In genomic region chr6:99330159-99330558, GRCh38 we compare ENCODE assay signal across 8 cellular contexts. TPM values are rescaled to one million over a fixed set of nuclear protein-coding genes. Genes with fewer than 3 reads are reported as not detected.
DNase-seq lines count a peak whose midpoint lies in the region; ATAC-seq, FAIRE-seq and TF ChIP-seq lines count a peak whose summit lies in the region.

No MANE protein-coding gene starts in this region.

- dilution Hi-C loops in mammary epithelial cell (cut with HindIII; ENCODE audit: low sequenced_read_pairs), result no loop called here

- CTCF ChIA-PET in HEK293T (lab: Yijun Ruan, JAX), result interaction anchor here (0.5 to 3.0 kb wide), 25 partner anchors 9 to 844 kb away, joined by 3 to 15 read pairs (median 4); partner anchors contain the start of genes COQ3 and FAXC
- CTCF ChIA-PET in mammary epithelial cell (lab: Charles Lee; ENCODE audit: low non-redundant PET), result interaction anchor here (0.6 to 0.7 kb wide), 4 partner anchors 10 to 126 kb away, joined by 3 to 9 read pairs (median 4); no protein-coding TSS in a partner anchor
- CTCF ChIA-PET in HepG2 (lab: Yijun Ruan, JAX; ENCODE audit: low intra/inter-chr PET ratio, low total read pairs), result no interaction called here

- ATAC-seq in HepG2, result peak; percentile 88

- BruUV-seq in mammary epithelial cell (replicated peaks; lab: Mats Ljungman, UMichigan) (no TSS peak), HepG2 (replicated peaks; lab: Mats Ljungman, UMichigan) (no TSS peak)

- DNase-seq in cardiac muscle cell (ENCODE audit: low read depth in 1 of 2, low spot score in 1 of 2) (peak; percentile 73 to 74), cardiac septum (ENCODE audit: low spot score) (no peak), HEK293T (ENCODE audit: extremely low spot score) (peak; percentile 67), M059J (ENCODE audit: low read depth) (peak; percentile 61), mammary epithelial cell (peak; percentile 63), HepG2 (ENCODE audit: low spot score) (peak; percentile 52)
- DNase-seq in stimulated activated CD8-positive, alpha-beta memory T cell treated with anti-CD3 and anti-CD28 coated beads, Interleukin-15, amount 100 ng/mL, for 1 hour (ENCODE audit: low read depth), result peak; percentile 14

- H3K4me2 ChIP-seq in mammary epithelial cell (ENCODE audit: insufficient read depth, low read depth, low read length) (no peak overlapping the region), HepG2 (ENCODE audit: low read depth, low read length) (no peak overlapping the region)

- no peak for TF ChIP-seq POLR2A in HepG2 (IDR thresholded peaks at IDR 0.05; ENCODE audit: insufficient read depth in 1 of 2, low read depth in 2 of 2, low read length in 2 of 2)

- no peak overlapping the region for H3K27ac ChIP-seq in cardiac muscle cell
- H3K27ac ChIP-seq in mammary epithelial cell (ENCODE audit: insufficient read depth, low read depth, low read length), result no peak overlapping the region
- no peak overlapping the region for H3K27ac ChIP-seq in HepG2 (ENCODE audit: extremely low read length, insufficient read depth, low read length)

- H3K36me3 ChIP-seq in cardiac muscle cell (no peaks in the 10 kb centered on the region), mammary epithelial cell (ENCODE audit: insufficient read depth, low read length) (no peaks in the 10 kb centered on the region), HepG2 (replicated peaks in 1 of 2; ENCODE audit: control insufficient read depth in 1 of 2, insufficient read depth in 2 of 2, low read length in 2 of 2) (no peaks in the 10 kb centered on the region)

- H3K79me2 ChIP-seq in mammary epithelial cell (ENCODE audit: insufficient read depth, low read length), result no peaks in the 10 kb centered on the region
- no peaks in the 10 kb centered on the region for H3K79me2 ChIP-seq in HepG2 (ENCODE audit: insufficient read depth, low read length)

- intact Hi-C loops in cardiac septum (cut with DNase I) (loop anchor here (10.0 kb wide), 1 partner anchor 95 kb away; the partner anchor contains the start of gene PNISR), mammary epithelial cell (cut with micrococcal nuclease) (loop anchor here (1.0 to 10.0 kb wide), 6 partner anchors 77 to 492 kb away; partner anchors contain the start of genes PNISR and USP45), HepG2 (cut with micrococcal nuclease; ENCODE audit: unreplicated experiment) (loop anchor here (5.0 kb wide), 2 partner anchors 62 to 492 kb away; partner anchors contain the start of gene COQ3)

- POLR2A ChIA-PET in HEK293T (lab: Yijun Ruan, JAX) (interaction anchor here (1.0 to 2.5 kb wide), 3 partner anchors 14 to 95 kb away, joined by 3 to 13 read pairs (median 12); partner anchors contain the start of genes COQ3 and PNISR), HepG2 (lab: Yijun Ruan, JAX) (interaction anchor here (2.8 kb wide), 1 partner anchor 95 kb away, joined by 11 read pairs; the partner anchor contains the start of gene PNISR)

- H3K4me3 ChIP-seq in cardiac muscle cell, result no peak overlapping the region
- H3K4me3 ChIP-seq in mammary epithelial cell (replicated peaks in 1 of 3; ENCODE audit: insufficient read depth in 1 of 3, low read depth in 2 of 3, low read length in 3 of 3), result no peak overlapping the region
- H3K4me3 ChIP-seq in HepG2 (replicated peaks in 1 of 3; ENCODE audit: insufficient read depth in 1 of 3, low read depth in 2 of 3, low read length in 3 of 3), result no peak overlapping the region

- H2AFZ ChIP-seq in mammary epithelial cell (ENCODE audit: low read depth, low read length) (no peak overlapping the region), HepG2 (ENCODE audit: low read length) (no peak overlapping the region)

- 0 out of 2 replicates have a peak, but pooled peaks have one; percentile 21 for TF ChIP-seq RAD21 in HepG2 (CRISPR knock-in tag; IDR thresholded peaks at IDR 0.05)

- WGBS in mammary epithelial cell (ENCODE audit: low coverage, missing lambda C conversion rate), result 0% methylated on average over 2 of the region's 2 CpGs
- WGBS in HepG2 (ENCODE audit: low lambda C conversion rate), result 7% methylated on average over 2 of the region's 2 CpGs

- H3K9ac ChIP-seq in mammary epithelial cell (ENCODE audit: insufficient read depth, low read length) (no peak overlapping the region), HepG2 (ENCODE audit: insufficient read depth, low read depth, low read length) (no peak overlapping the region)

- TF ChIP-seq CTCF in cardiac muscle cell (IDR thresholded peaks at IDR 0.05; ENCODE audit: low read depth, low read length) (peak; percentile 88), mammary epithelial cell (conservative IDR thresholded peaks at IDR 0.05 in 1 of 2, IDR thresholded peaks at IDR 0.05 in 1 of 2; ENCODE audit: extremely low read depth in 1 of 2, insufficient read depth in 1 of 2, low read depth in 1 of 2, low read length in 2 of 2) (peak; percentile 80 to 83), HepG2 (CRISPR knock-in tag; IDR thresholded peaks at IDR 0.05) (peak; percentile 64)

- TF ChIP-seq EP300 in HepG2 (IDR thresholded peaks at IDR 0.05; ENCODE audit: low read depth in 2 of 2, low read length in 2 of 2) (no peak), HepG2 (CRISPR knock-in tag; IDR thresholded peaks at IDR 0.05; ENCODE audit: borderline replicate concordance) (no peak)

- H4K20me1 ChIP-seq in mammary epithelial cell (ENCODE audit: insufficient read depth, low read length) (no peaks in the 10 kb centered on the region), HepG2 (ENCODE audit: insufficient read depth, low read length) (no peaks in the 10 kb centered on the region)

- H3K9me3 ChIP-seq in cardiac muscle cell (ENCODE audit: low read depth) (no peaks in the 10 kb centered on the region), mammary epithelial cell (replicated peaks; ENCODE audit: insufficient read depth, low read length) (no peaks in the 10 kb centered on the region), HepG2 (ENCODE audit: low read length) (no peaks in the 10 kb centered on the region)

- no peaks in the 10 kb centered on the region for H3K4me1 ChIP-seq in cardiac muscle cell (ENCODE audit: low read depth)
- H3K4me1 ChIP-seq in mammary epithelial cell (ENCODE audit: insufficient read depth, low read length), result no peaks in the 10 kb centered on the region
- H3K4me1 ChIP-seq in HepG2 (ENCODE audit: insufficient read depth, low read length), result peaks cover 5% of the 10 kb centered on the region; the same call in 1 of the 2 replicates

- in situ Hi-C loops in mammary epithelial cell (cut with MboI; ENCODE audit: low sequenced_read_pairs in 2 of 2), result no loop called here
- in situ Hi-C loops in HepG2 (cut with HindIII; ENCODE audit: extremely low pct_ligation_motif_present, low pct_unique_long_range_greater_than_20kb), result loop anchor here (25.0 kb wide), 1 partner anchor 482 kb away; no protein-coding TSS in a partner anchor

- FAIRE-seq in TTC549 (lab: Jason Lieb, UNC) (peak; percentile 13), HepG2 (lab: Jason Lieb, UNC) (peak; percentile 77)

- H3K27me3 ChIP-seq in cardiac muscle cell (no peaks in the 10 kb centered on the region), mammary epithelial cell (ENCODE audit: insufficient read depth, low read length) (no peaks in the 10 kb centered on the region), HepG2 (ENCODE audit: control insufficient read depth in 1 of 2, insufficient read depth in 2 of 2, low read length in 2 of 2) (no peaks in the 10 kb centered on the region)

TF ChIP-seq in HEK293T, 16 proteins besides CTCF, POLR2A, EP300 and RAD21 (continues in another document):
- TF ChIP-seq ELF4 (IDR thresholded peaks at IDR 0.05), result no peak
- no peak for TF ChIP-seq CTBP1 (IDR thresholded peaks at IDR 0.05; ENCODE audit: borderline replicate concordance)

TF ChIP-seq in HepG2, 621 proteins besides CTCF, POLR2A, EP300 and RAD21 (continues in another document):
- no peak for TF ChIP-seq ZNF124 (CRISPR knock-in tag; IDR thresholded peaks at IDR 0.05)
- no peak for TF ChIP-seq ZNF549 (CRISPR knock-in tag; IDR thresholded peaks at IDR 0.05)
- peak; percentile 54 for TF ChIP-seq STAG1 (CRISPR knock-in tag; IDR thresholded peaks at IDR 0.05)
- no peak for TF ChIP-seq SIX1 (CRISPR knock-in tag; IDR thresholded peaks at IDR 0.05; ENCODE audit: borderline replicate concordance)
- TF ChIP-seq ZNF296 (CRISPR knock-in tag; conservative IDR thresholded peaks at IDR 0.05), result no peak
- TF ChIP-seq ZNF816 (CRISPR knock-in tag; IDR thresholded peaks at IDR 0.05; ENCODE audit: borderline replicate concordance), result no peak

RNA-seq across cellular contexts. Expression of gene FAXC, which starts 19.3 kb away (rescaled TPM):
- 0.14 and 0.30 TPM in 2 replicates for total RNA-seq in cardiac muscle cell
- 2.7 and 4.1 TPM in 2 replicates for polyA plus RNA-seq in cardiac muscle cell
- 0.57 TPM for total RNA-seq in cardiac septum
- 3.5 and 6.9 TPM in 2 replicates for total RNA-seq in M059J (2014; rRNA removed; shearing (Covaris generic))
- total RNA-seq in mammary epithelial cell, result 1 to 10 TPM; 7.2 to 7.6 TPM
- polyA plus RNA-seq in mammary epithelial cell, result 9.5 TPM
- polyA minus RNA-seq in mammary epithelial cell, result 3.7 TPM
- total RNA-seq in HepG2 (2016; rRNA removed; fragmentation: Illumina TruSeq; extraction: Trizol), result 0.11 and 0.35 TPM in 2 replicates
- total RNA-seq in HepG2 (2016; cell fraction: cytosol; rRNA removed; fragmentation: Illumina TruSeq; extraction: Trizol; ENCODE audit: low read depth), result not detected in 2 replicates
- total RNA-seq in HepG2 (2016; cell fraction: insoluble cytoplasmic fraction; rRNA removed; fragmentation: Illumina TruSeq; extraction: Trizol), result 0.26 and 0.27 TPM in 2 replicates
- 0.22 and 0.34 TPM in 2 replicates for total RNA-seq in HepG2 (2016; cell fraction: membrane; rRNA removed; fragmentation: Illumina TruSeq; extraction: Trizol)
- 0.13 and 0.16 TPM in 2 replicates for total RNA-seq in HepG2 (2016; cell fraction: nucleus; rRNA removed; fragmentation: Illumina TruSeq; extraction: Trizol)
- 0.50 and 0.63 TPM in 2 replicates for polyA plus RNA-seq in HepG2 (2011; rRNA removed)
- 0.23 and 0.82 TPM in 2 replicates for polyA plus RNA-seq in HepG2 (2011; cell fraction: cytosol; rRNA removed)
- 0.73 and 0.79 TPM in 2 replicates for polyA plus RNA-seq in HepG2 (2011; cell fraction: nucleus; rRNA removed)
- 0.23 TPM in 1 of 2 replicates, not detected in the other for polyA plus RNA-seq in HepG2 (2012)
- 0.43 and 0.46 TPM in 2 replicates for polyA plus RNA-seq in HepG2 (2016; cell fraction: cytosol; fragmentation: Illumina TruSeq; extraction: Trizol; ENCODE audit: low read depth)
- 0.46 and 1.1 TPM in 2 replicates for polyA plus RNA-seq in HepG2 (2016; cell fraction: insoluble cytoplasmic fraction; fragmentation: Illumina TruSeq; extraction: Trizol; ENCODE audit: low read depth)
- 1.0 and 1.2 TPM in 2 replicates for polyA plus RNA-seq in HepG2 (2016; cell fraction: membrane; fragmentation: Illumina TruSeq; extraction: Trizol; ENCODE audit: low read depth)
- polyA plus RNA-seq in HepG2 (2016; cell fraction: nucleus; fragmentation: Illumina TruSeq; extraction: Trizol; ENCODE audit: insufficient read depth, low read depth), result 0.64 and 1.6 TPM in 2 replicates
- polyA minus RNA-seq in HepG2 (2011; rRNA and poly(A)+ RNA removed; ENCODE audit: low replicate concordance), result 0.40 and 0.62 TPM in 2 replicates
- polyA minus RNA-seq in HepG2 (2011; cell fraction: cytosol; rRNA and poly(A)+ RNA removed), result 1.1 TPM in 1 of 2 replicates, not detected in the other
- 0.13 and 0.37 TPM in 2 replicates for polyA minus RNA-seq in HepG2 (2011; cell fraction: nucleus; rRNA and poly(A)+ RNA removed)
